In genomic region chr16:57064995-57065394, GRCh38 we compare ENCODE assay signal across 14 cellular contexts.
"Had no signal": no experiment of that assay in that cellular context is flagged by ENCODE, and none has a peak within 500 bp of the region (broad histone marks: within the 10 kb centered on the region; RNA-seq: fewer than 3 reads in every experiment).

No MANE protein-coding gene starts in this region.

- H3K27ac Mint-ChIP-seq: activated naive CD4-positive, alpha-beta T cell treated with anti-CD3 and anti-CD28 coated beads, Interleukin-2, amount 10 ng/mL, durations not matched to agents 7 days and 5 days; WTC11 had no signal

- H3K27me3 ChIP-seq: esophagus muscularis mucosa, gastroesophageal sphincter, ovary, testis, upper lobe of left lung had no signal

- H3K27ac ChIP-seq: esophagus muscularis mucosa, gastroesophageal sphincter, ovary, psoas muscle, testis, upper lobe of left lung had no signal

- H3K36me3 ChIP-seq: ovary had no signal

- ATAC-seq: gastroesophageal sphincter, left ventricle myocardium superior, psoas muscle, right cardiac atrium, WTC11 had no signal

- H3K9me3 ChIP-seq: esophagus muscularis mucosa, gastroesophageal sphincter, ovary, psoas muscle, testis, upper lobe of left lung had no signal

- DNase-seq: activated CD4-positive, alpha-beta T cell treated with anti-CD3 and anti-CD28 coated beads for 4 hours; activated naive CD4-positive, alpha-beta T cell treated with anti-CD3 and anti-CD28 coated beads, Interleukin-2, amount 10 ng/mL, durations not matched to agents 7 days and 5 days; effector CD4-positive, alpha-beta T cell; left ventricle myocardium superior; ovary; psoas muscle; right cardiac atrium; stimulated activated CD4-positive, alpha-beta T cell treated with anti-CD3 and anti-CD28 coated beads, Interleukin-2, amount 100 ng/mL, for 24 hours; testis; upper lobe of left lung had no signal

- H3K4me3 ChIP-seq: esophagus muscularis mucosa, gastroesophageal sphincter, ovary, psoas muscle, testis, upper lobe of left lung had no signal

- H3K9me3 Mint-ChIP-seq: activated naive CD4-positive, alpha-beta T cell treated with anti-CD3 and anti-CD28 coated beads, Interleukin-2, amount 10 ng/mL, durations not matched to agents 7 days and 5 days; neural crest cell; WTC11 had no signal

- H3K4me3 Mint-ChIP-seq: activated naive CD4-positive, alpha-beta T cell treated with anti-CD3 and anti-CD28 coated beads, Interleukin-2, amount 10 ng/mL, durations not matched to agents 7 days and 5 days; neural crest cell; WTC11 had no signal

- H3K36me3 Mint-ChIP-seq: WTC11 had no signal
